19 cellular contexts compared by ENCODE assay signal in the genomic region with DNA sequence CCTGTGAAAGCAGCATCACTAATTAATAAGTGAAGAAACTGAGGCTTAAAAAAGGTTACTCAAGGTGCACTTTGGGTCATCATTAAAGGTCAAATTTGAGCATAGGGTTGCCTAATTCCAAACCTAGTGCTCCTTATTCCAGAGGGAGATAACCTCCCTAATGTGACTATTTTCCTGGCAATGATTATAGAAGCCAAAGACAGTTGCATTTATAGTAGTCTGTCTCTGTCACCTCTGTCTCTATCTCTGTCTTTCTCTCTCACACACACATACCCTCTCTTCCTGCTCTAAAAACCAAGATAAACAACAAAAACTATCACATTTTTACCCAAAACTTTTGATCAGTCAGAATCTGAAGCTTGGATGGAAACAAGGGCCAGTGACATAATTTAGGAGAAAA.
DNase-seq lines count a peak whose midpoint lies in the region; ATAC-seq and TF ChIP-seq lines count a peak whose summit lies in the region.
"Had no signal": no experiment of that assay in that cellular context is flagged by ENCODE, and none has a peak within 500 bp of the region (broad histone marks: within the 10 kb centered on the region; RNA-seq: fewer than 3 reads in every experiment).

No MANE protein-coding gene starts in this region.

- no peak overlapping the region for H3K4me3 Mint-ChIP-seq in T-cell
- peak overlapping the region; percentile 38 for H3K4me3 Mint-ChIP-seq in natural killer cell
- H3K4me3 Mint-ChIP-seq: CD4-positive, alpha-beta T cell had no signal

- POLR2A ChIA-PET in T-cell (lab: Charles Lee) = no interaction called here

- H3K4me1 ChIP-seq in cardiac muscle cell (ENCODE audit: low read depth) (peaks cover 17% of the 10 kb centered on the region), left ventricle myocardium inferior (peaks cover 9% of the 10 kb centered on the region), aorta (ENCODE audit: control insufficient read depth in 1 of 2, insufficient read depth in 2 of 2, low read length in 2 of 2) (no peaks in the 10 kb centered on the region), body of pancreas (no peaks in the 10 kb centered on the region)
- H3K4me1 ChIP-seq: Peyer's patch had no signal

- peak overlapping the region; percentile 1 to 21 for H3K27ac Mint-ChIP-seq in T-cell
- H3K27ac Mint-ChIP-seq in natural killer cell = peak overlapping the region; percentile 68 to 83

- DNase-seq in cardiac muscle cell (ENCODE audit: low read depth in 1 of 2, low spot score in 1 of 2) (no peak), left ventricle myocardium inferior (no peak), T-cell (no peak), natural killer cell (no peak), NAMALWA (ENCODE audit: low spot score) (no peak), aorta (no peak), body of pancreas (no peak)
- DNase-seq: CD4-positive, alpha-beta T cell; DMS 273 treated with DMSO at 0.1 percent for 48 hours; EL; GDM1; H7; NCI-H1092; NCI-H1694 treated with DMSO at 0.1 percent for 48 hours; NCI-H2171 treated with DMSO at 0.1 percent for 48 hours; Peyer's patch; SHP77 treated with DMSO at 0.1 percent for 48 hours had no signal

- no peak for TF ChIP-seq CTCF in cardiac muscle cell (IDR thresholded peaks at IDR 0.05; ENCODE audit: low read depth, low read length)
- no peak for TF ChIP-seq CTCF in left ventricle myocardium inferior (IDR thresholded peaks at IDR 0.05; ENCODE audit: borderline replicate concordance)
- no peak for TF ChIP-seq CTCF in natural killer cell (IDR thresholded peaks at IDR 0.05)
- no peak for TF ChIP-seq CTCF in body of pancreas (IDR thresholded peaks at IDR 0.05)

- CTCF ChIA-PET in T-cell (lab: Charles Lee) = no interaction called here

- peaks cover 19 to 27% (median 27%) of the 10 kb centered on the region in 3 donors for H3K4me1 Mint-ChIP-seq in T-cell
- peaks cover 36 to 40% of the 10 kb centered on the region in 2 donors for H3K4me1 Mint-ChIP-seq in natural killer cell

- H3K9me3 Mint-ChIP-seq in T-cell = no peaks in the 10 kb centered on the region
- no peaks in the 10 kb centered on the region for H3K9me3 Mint-ChIP-seq in natural killer cell
- H3K9me3 Mint-ChIP-seq: CD4-positive, alpha-beta T cell had no signal

- H3K36me3 Mint-ChIP-seq in T-cell (no peaks in the 10 kb centered on the region), natural killer cell (no peaks in the 10 kb centered on the region)

- ATAC-seq in T-cell (replicated peaks in 1 of 4) (no peak), natural killer cell (peak in 1 of 3 donors; percentile 20), aorta (ENCODE audit: low FRiP score) (no peak), body of pancreas (no peak)
- ATAC-seq: GM12878 had no signal

- H3K9me3 ChIP-seq in cardiac muscle cell (ENCODE audit: low read depth) (no peaks in the 10 kb centered on the region), left ventricle myocardium inferior (replicated peaks) (no peaks in the 10 kb centered on the region), aorta (ENCODE audit: control insufficient read depth, low read length) (no peaks in the 10 kb centered on the region), body of pancreas (no peaks in the 10 kb centered on the region)
- H3K9me3 ChIP-seq: Peyer's patch, SK-N-SH had no signal

- H3K27me3 ChIP-seq in cardiac muscle cell (no peaks in the 10 kb centered on the region), left ventricle myocardium inferior (ENCODE audit: low read depth) (no peaks in the 10 kb centered on the region), aorta (ENCODE audit: control insufficient read depth in 1 of 2, insufficient read depth in 2 of 2, low read length in 1 of 2) (no peaks in the 10 kb centered on the region), body of pancreas (no peaks in the 10 kb centered on the region)
- H3K27me3 ChIP-seq: Peyer's patch had no signal

- intact Hi-C loops in left ventricle myocardium inferior (cut with micrococcal nuclease) = no loop called here
- intact Hi-C loops in natural killer cell (cut with micrococcal nuclease) = no loop called here
- intact Hi-C loops in aorta (cut with DNase I) = loop anchor here (5.0 to 10.0 kb wide), 2 partner anchors 88 to 295 kb away; no protein-coding TSS in a partner anchor
- intact Hi-C loops in body of pancreas (cut with DNase I) = no loop called here

- H3K27ac ChIP-seq in cardiac muscle cell (peak overlapping the region; percentile 0), left ventricle myocardium inferior (replicated peaks) (no peak overlapping the region), aorta (ENCODE audit: low read depth in 1 of 2, low read length in 2 of 2) (no peak overlapping the region), body of pancreas (no peak overlapping the region)
- H3K27ac ChIP-seq: Peyer's patch had no signal

- H3K36me3 ChIP-seq in cardiac muscle cell (no peaks in the 10 kb centered on the region), left ventricle myocardium inferior (no peaks in the 10 kb centered on the region), aorta (ENCODE audit: control insufficient read depth in 1 of 2, insufficient read depth in 2 of 2, low read length in 1 of 2) (no peaks in the 10 kb centered on the region), body of pancreas (replicated peaks in 1 of 2; ENCODE audit: insufficient read depth in 1 of 2, low read depth in 2 of 2) (no peaks in the 10 kb centered on the region)
- H3K36me3 ChIP-seq: Peyer's patch had no signal

- H3K27me3 Mint-ChIP-seq in T-cell (no peaks in the 10 kb centered on the region), natural killer cell (ENCODE audit: low read depth in 2 of 2) (no peaks in the 10 kb centered on the region)
- H3K27me3 Mint-ChIP-seq: CD4-positive, alpha-beta T cell had no signal

- no peak overlapping the region for H3K4me3 ChIP-seq in cardiac muscle cell
- H3K4me3 ChIP-seq in left ventricle myocardium inferior = no peak overlapping the region
- H3K4me3 ChIP-seq in aorta (ENCODE audit: low read length in 2 of 2) = no peak overlapping the region
- H3K4me3 ChIP-seq in body of pancreas = no peak overlapping the region
- H3K4me3 ChIP-seq: GM12878, Peyer's patch had no signal

- no peak for TF ChIP-seq POLR2A in body of pancreas (IDR thresholded peaks at IDR 0.05)

Comparison
In these comparisons a context has a peak if more than half of its experiments do, and no peak if none do; other contexts are left out.
1. intact Hi-C loops: an anchor here in aorta (5.0 to 10.0 kb wide); none called in left ventricle myocardium inferior, natural killer cell and body of pancreas.